8 cellular contexts compared by ENCODE assay signal in the genomic region with DNA sequence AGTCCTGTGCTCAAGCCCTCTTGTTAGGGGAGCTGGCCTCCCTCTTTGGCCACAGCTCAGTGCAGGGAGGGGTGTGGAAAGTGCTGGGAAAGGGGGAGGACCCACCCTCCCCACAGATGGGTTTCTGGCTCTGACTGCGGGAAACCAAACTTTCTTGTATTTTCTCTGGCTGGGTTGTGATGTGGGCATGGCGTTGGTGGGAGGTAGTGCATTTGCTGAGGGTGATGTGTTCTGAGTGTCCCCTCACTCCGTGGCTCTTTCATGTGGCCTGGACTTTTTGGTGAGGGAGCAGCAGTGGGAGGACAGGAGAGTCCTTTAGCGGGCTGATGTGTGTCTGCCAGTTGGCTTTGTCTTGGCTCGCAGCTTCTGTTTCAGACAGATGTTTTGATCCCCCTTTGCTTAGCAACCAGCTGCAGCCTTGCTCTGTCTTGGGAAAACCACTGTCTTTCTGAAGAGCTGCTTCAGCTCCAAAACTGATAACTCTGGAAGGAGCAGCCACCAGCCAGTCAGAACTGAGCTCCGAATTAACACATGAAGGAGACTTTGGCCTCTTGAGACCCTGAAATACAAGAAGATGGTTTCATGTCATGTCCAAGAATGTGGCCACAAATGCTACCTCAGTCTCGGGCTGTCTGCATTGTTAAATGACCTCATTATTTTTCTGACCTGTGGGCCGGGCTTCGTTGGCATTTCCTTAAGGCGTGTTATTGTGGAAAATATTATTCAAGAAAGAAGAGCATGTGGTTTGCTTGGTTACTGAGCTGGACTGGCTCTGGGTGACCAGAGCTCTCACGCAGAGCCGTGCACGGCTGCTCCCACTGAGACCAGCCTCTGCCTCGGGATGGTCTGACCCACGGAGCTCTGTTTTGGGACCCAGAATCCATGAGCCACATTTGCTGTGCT. TPM values are rescaled to one million over a fixed set of nuclear protein-coding genes. Genes with fewer than 3 reads are reported as not detected.
DNase-seq lines count a peak whose midpoint lies in the region; ATAC-seq, FAIRE-seq and TF ChIP-seq lines count a peak whose summit lies in the region.

No MANE protein-coding gene starts in this region.

- H3K4me1 ChIP-seq in ACC112 (ENCODE audit: control insufficient read depth, insufficient read depth, low read length, unreplicated experiment): peaks cover 37% of the 10 kb centered on the region
- H3K4me1 ChIP-seq in HUES64 (ENCODE audit: insufficient read depth, low read length): peaks cover 15% of the 10 kb centered on the region; the same call in 1 of the 2 replicates
- peaks cover 21 to 27% of the 10 kb centered on the region in 2 donors for H3K4me1 ChIP-seq in breast epithelium
- peaks cover 99% of the 10 kb centered on the region for H3K4me1 ChIP-seq in HepG2 (ENCODE audit: insufficient read depth, low read length)
- peaks cover 27 to 61% (median 38%) of the 10 kb centered on the region in 4 donors for H3K4me1 ChIP-seq in stomach

- TF ChIP-seq RAD21 in HepG2 (CRISPR knock-in tag; IDR thresholded peaks at IDR 0.05): no peak

- H3K9me3 ChIP-seq in HUES64 (ENCODE audit: insufficient read depth, low read depth, low read length) (no peaks in the 10 kb centered on the region), breast epithelium (no peaks in the 10 kb centered on the region), HepG2 (ENCODE audit: low read length) (no peaks in the 10 kb centered on the region), stomach (no peaks in the 10 kb centered on the region)

- intact Hi-C loops in breast epithelium (cut with DNase I; ENCODE audit: low total_unique reads) (no loop called here), HepG2 (cut with micrococcal nuclease; ENCODE audit: unreplicated experiment) (no loop called here), stomach (cut with DNase I; ENCODE audit: low total_unique reads) (no loop called here)

- H3K27me3 ChIP-seq in ACC112 (ENCODE audit: insufficient read depth, low read length): no peaks in the 10 kb centered on the region
- no peaks in the 10 kb centered on the region for H3K27me3 ChIP-seq in HUES64 (ENCODE audit: insufficient read depth, low read length)
- H3K27me3 ChIP-seq in breast epithelium: no peaks in the 10 kb centered on the region
- H3K27me3 ChIP-seq in HepG2 (ENCODE audit: control insufficient read depth in 1 of 2, insufficient read depth in 2 of 2, low read length in 2 of 2): no peaks in the 10 kb centered on the region
- H3K27me3 ChIP-seq in stomach: no peaks in the 10 kb centered on the region

- H3K36me3 ChIP-seq in ACC112 (ENCODE audit: insufficient read depth, low read length) (no peaks in the 10 kb centered on the region), HUES64 (ENCODE audit: insufficient read depth, low read length) (no peaks in the 10 kb centered on the region), breast epithelium (no peaks in the 10 kb centered on the region), HepG2 (replicated peaks in 1 of 2; ENCODE audit: control insufficient read depth in 1 of 2, insufficient read depth in 2 of 2, low read length in 2 of 2) (peaks cover 27 to 42% of the 10 kb centered on the region in 2 experiments), stomach (no peaks in the 10 kb centered on the region)

- DNase-seq in breast epithelium (ENCODE audit: low spot score in 2 of 2) (peak in 1 of 2 donors; percentile 77), HepG2 (ENCODE audit: low spot score) (no peak), stomach (no peak), GM12892 (ENCODE audit: insufficient read length) (no peak)

- H3K9ac ChIP-seq in HUES64 (ENCODE audit: low read depth, low read length): 0 out of 2 replicates have a peak overlapping the region, but pooled peaks have one; percentile 10
- H3K9ac ChIP-seq in HepG2 (ENCODE audit: insufficient read depth, low read depth, low read length): no peak overlapping the region

- H3K79me2 ChIP-seq in ACC112 (ENCODE audit: control insufficient read depth, insufficient read depth, low read length, unreplicated experiment) (peaks cover 87% of the 10 kb centered on the region), HepG2 (ENCODE audit: insufficient read depth, low read length) (peaks cover 96% of the 10 kb centered on the region)

- H3K27ac ChIP-seq in ACC112 (ENCODE audit: low read depth, low read length) (peak overlapping the region; percentile 97), HUES64 (ENCODE audit: low read depth, low read length) (peak overlapping the region; percentile 50; the same call in 1 of the 2 replicates), breast epithelium (peak overlapping the region; percentile 93 to 95), HepG2 (ENCODE audit: extremely low read length, insufficient read depth, low read length) (peak overlapping the region; percentile 28), stomach (peak overlapping the region; percentile 68 to 79 (median 71))

- FAIRE-seq in HepG2 (lab: Jason Lieb, UNC) (no peak), GM12892 (lab: Jason Lieb, UNC) (no peak)

- ATAC-seq in HepG2 (no peak), GM18502 (IDR thresholded peaks at IDR 0.05; ENCODE audit: poor library complexity, unreplicated experiment) (no peak), HG02642 (IDR thresholded peaks at IDR 0.05; ENCODE audit: poor library complexity, unreplicated experiment) (no peak)

- in situ Hi-C loops in HepG2 (cut with HindIII; ENCODE audit: extremely low pct_ligation_motif_present, low pct_unique_long_range_greater_than_20kb): no loop called here

- H3K4me2 ChIP-seq in HepG2 (ENCODE audit: low read depth, low read length): no peak overlapping the region

- TF ChIP-seq EP300 in HepG2 (IDR thresholded peaks at IDR 0.05; ENCODE audit: low read depth in 2 of 2, low read length in 2 of 2) (no peak), HepG2 (CRISPR knock-in tag; IDR thresholded peaks at IDR 0.05; ENCODE audit: borderline replicate concordance) (no peak), stomach (IDR thresholded peaks at IDR 0.05) (no peak)

- H4K20me1 ChIP-seq in HepG2 (ENCODE audit: insufficient read depth, low read length): peaks cover 43% of the 10 kb centered on the region

- TF ChIP-seq CTCF in breast epithelium (IDR thresholded peaks at IDR 0.05) (no peak), HepG2 (CRISPR knock-in tag; IDR thresholded peaks at IDR 0.05) (no peak), stomach (IDR thresholded peaks at IDR 0.05) (no peak)

- CTCF ChIA-PET in HepG2 (lab: Yijun Ruan, JAX; ENCODE audit: low intra/inter-chr PET ratio, low total read pairs): no interaction called here

- POLR2A ChIA-PET in HepG2 (lab: Yijun Ruan, JAX): interaction anchor here (0.5 to 1.8 kb wide), 6 partner anchors 8 to 78 kb away, joined by 3 to 10 read pairs (median 4); no protein-coding TSS in a partner anchor

- no peak overlapping the region for H2AFZ ChIP-seq in ACC112 (ENCODE audit: low read length, unreplicated experiment)
- no peak overlapping the region for H2AFZ ChIP-seq in HepG2 (ENCODE audit: low read length)

- TF ChIP-seq POLR2A in breast epithelium (IDR thresholded peaks at IDR 0.05) (no peak), HepG2 (IDR thresholded peaks at IDR 0.05; ENCODE audit: insufficient read depth in 1 of 2, low read depth in 2 of 2, low read length in 2 of 2) (no peak), stomach (IDR thresholded peaks at IDR 0.05) (no peak), GM12892 (IDR thresholded peaks at IDR 0.05; ENCODE audit: low read depth, low read length) (no peak)

- 90% methylated on average over 15 of the region's 15 CpGs for WGBS in HUES64
- 95% methylated on average over 12 of the region's 15 CpGs for WGBS in HepG2 (ENCODE audit: low lambda C conversion rate)
- WGBS in stomach, 5 donors: 37 to 61% (median 44%) methylated on average over 15 of the region's 15 CpGs

- BruUV-seq in HepG2 (replicated peaks; lab: Mats Ljungman, UMichigan): no TSS peak

- H3K4me3 ChIP-seq in ACC112 (ENCODE audit: low read depth, low read length) (peak overlapping the region; percentile 21; the same call in 1 of the 2 replicates), HUES64 (ENCODE audit: low read length) (no peak overlapping the region), breast epithelium (peak overlapping the region in 1 of 3 donors; percentile 34), HepG2 (replicated peaks in 1 of 3; ENCODE audit: insufficient read depth in 1 of 3, low read depth in 2 of 3, low read length in 3 of 3) (no peak overlapping the region), stomach (no peak overlapping the region)

TF ChIP-seq in HepG2, 621 proteins besides CTCF, POLR2A, EP300 and RAD21 (continues in another document):
- TF ChIP-seq TEAD3 (CRISPR knock-in tag; optimal IDR thresholded peaks at IDR 0.05; ENCODE audit: borderline replicate concordance): peak; percentile 8

RNA-seq across cellular contexts. Expression of a gene that starts 21.5 kb away (rescaled TPM):
- 8.6 TPM for polyA plus RNA-seq in HUES64 (2013, experiment 1 of 2)
- polyA plus RNA-seq in HUES64 (2013, experiment 2 of 2): 5.8 TPM
- total RNA-seq in breast epithelium (10 to 100 TPM in 2 of 3 donors, 1 to 10 TPM in 1; 3.0 to 20.2 (median 15.7) TPM), HepG2 (2016; rRNA removed; fragmentation: Illumina TruSeq; extraction: Trizol) (39.0 and 39.1 TPM in 2 replicates), stomach (10 to 100 TPM; 11.7 to 41.4 (median 25.4) TPM)
- 50.4 and 51.2 TPM in 2 replicates for total RNA-seq in HepG2 (2016; cell fraction: cytosol; rRNA removed; fragmentation: Illumina TruSeq; extraction: Trizol; ENCODE audit: low read depth)
- total RNA-seq in HepG2 (2016; cell fraction: insoluble cytoplasmic fraction; rRNA removed; fragmentation: Illumina TruSeq; extraction: Trizol): 32.6 and 44.6 TPM in 2 replicates
- 52.4 and 52.9 TPM in 2 replicates for total RNA-seq in HepG2 (2016; cell fraction: membrane; rRNA removed; fragmentation: Illumina TruSeq; extraction: Trizol)
- 33.3 and 38.2 TPM in 2 replicates for total RNA-seq in HepG2 (2016; cell fraction: nucleus; rRNA removed; fragmentation: Illumina TruSeq; extraction: Trizol)
- polyA plus RNA-seq in HepG2 (2011; rRNA removed) (57.6 and 59.5 TPM in 2 replicates), stomach (1 to 10 TPM; 4.7 to 6.3 (median 6.0) TPM)
- polyA plus RNA-seq in HepG2 (2011; cell fraction: cytosol; rRNA removed): 44.7 and 49.0 TPM in 2 replicates
- polyA plus RNA-seq in HepG2 (2011; cell fraction: nucleus; rRNA removed): 85.9 and 86.7 TPM in 2 replicates
- 53.7 and 59.9 TPM in 2 replicates for polyA plus RNA-seq in HepG2 (2012)
- 53.0 and 54.8 TPM in 2 replicates for polyA plus RNA-seq in HepG2 (2016; cell fraction: cytosol; fragmentation: Illumina TruSeq; extraction: Trizol; ENCODE audit: low read depth)
- polyA plus RNA-seq in HepG2 (2016; cell fraction: insoluble cytoplasmic fraction; fragmentation: Illumina TruSeq; extraction: Trizol; ENCODE audit: low read depth): 28.2 and 29.0 TPM in 2 replicates
- polyA plus RNA-seq in HepG2 (2016; cell fraction: membrane; fragmentation: Illumina TruSeq; extraction: Trizol; ENCODE audit: low read depth): 41.5 and 42.8 TPM in 2 replicates
- polyA plus RNA-seq in HepG2 (2016; cell fraction: nucleus; fragmentation: Illumina TruSeq; extraction: Trizol; ENCODE audit: insufficient read depth, low read depth): 49.3 and 52.0 TPM in 2 replicates
- polyA minus RNA-seq in HepG2 (2011; rRNA and poly(A)+ RNA removed; ENCODE audit: low replicate concordance): 21.9 and 161 TPM in 2 replicates
- polyA minus RNA-seq in HepG2 (2011; cell fraction: cytosol; rRNA and poly(A)+ RNA removed): 57.2 and 71.5 TPM in 2 replicates
- polyA minus RNA-seq in HepG2 (2011; cell fraction: nucleus; rRNA and poly(A)+ RNA removed): 135 and 148 TPM in 2 replicates
- 2.7 TPM for polyA plus RNA-seq in GM12892 (2012; ENCODE audit: missing spikeins)

Comparison
In these comparisons a context has a peak if more than half of its experiments do, and no peak if none do; other contexts are left out.
1. H3K27ac ChIP-seq: peak in every context shown above with its lines; median percentile 97 in ACC112; 94 in breast epithelium; 71 in stomach; 50 in HUES64; 28 in HepG2.